16 cellular contexts compared by ENCODE assay signal in genomic region chr9:113521693-113522260, GRCh38. TPM values are rescaled to one million over a fixed set of nuclear protein-coding genes. Genes with fewer than 3 reads are reported as not detected.
DNase-seq lines count a peak whose midpoint lies in the region; ATAC-seq and TF ChIP-seq lines count a peak whose summit lies in the region.
"Had no signal": no experiment of that assay in that cellular context is flagged by ENCODE, and none has a peak within 500 bp of the region (broad histone marks: within the 10 kb centered on the region; RNA-seq: fewer than 3 reads in every experiment).

No MANE protein-coding gene starts in this region.

- ATAC-seq in gastrocnemius medialis (peak; percentile 31 to 58), HG03457 (IDR thresholded peaks at IDR 0.05; ENCODE audit: unreplicated experiment) (no peak), omental fat pad (ENCODE audit: low FRiP score) (no peak)
- ATAC-seq: stimulated activated naive B cell treated with anti-CD40 and anti-IgM and Interleukin-4, amounts not matched to agents 10 μg/mL and 1 μg/mL and 100 μg/mL, for 72 hours; WTC11 had no signal

- H3K4me2 ChIP-seq in OCI-LY1 (ENCODE audit: low read length) = peak overlapping the region; percentile 58

- TF ChIP-seq POLR2A in gastrocnemius medialis (IDR thresholded peaks at IDR 0.05) = no peak

- POLR2A ChIA-PET in MCF 10A (lab: Yijun Ruan, JAX) = no interaction called here

- no peak overlapping the region; the same call in 1 of the 2 replicates for H3K9ac ChIP-seq in OCI-LY1 (ENCODE audit: low read length)

- no peak for TF ChIP-seq CTCF in GM06990 (IDR thresholded peaks at IDR 0.05; ENCODE audit: insufficient read depth, low read length, poor library complexity, severe bottlenecking)
- no peak for TF ChIP-seq CTCF in OCI-LY1 (IDR thresholded peaks at IDR 0.05; ENCODE audit: low read length)
- TF ChIP-seq CTCF in endothelial cell (IDR thresholded peaks at IDR 0.05; ENCODE audit: unreplicated experiment) = no peak
- TF ChIP-seq CTCF in gastrocnemius medialis (IDR thresholded peaks at IDR 0.05 in 4 of 5, conservative IDR thresholded peaks at IDR 0.05 in 1 of 5) = no peak
- no peak for TF ChIP-seq CTCF in omental fat pad (IDR thresholded peaks at IDR 0.05)
- TF ChIP-seq CTCF in MCF 10A (IDR thresholded peaks at IDR 0.05; ENCODE audit: unreplicated experiment) = no peak

- H3K4me1 Mint-ChIP-seq in endothelial cell (ENCODE audit: unreplicated experiment) (peaks cover 91% of the 10 kb centered on the region), MCF 10A (ENCODE audit: insufficient read depth, unreplicated experiment) (no peaks in the 10 kb centered on the region)

- in situ Hi-C loops in gastrocnemius medialis (cut with MboI; ENCODE audit: low sequenced_read_pairs in 4 of 4) = no loop called here

- H3K27me3 Mint-ChIP-seq in endothelial cell (ENCODE audit: unreplicated experiment) (peaks cover 36% of the 10 kb centered on the region), MCF 10A (ENCODE audit: insufficient read depth, unreplicated experiment) (no peaks in the 10 kb centered on the region)
- H3K27me3 Mint-ChIP-seq: stimulated activated naive B cell treated with anti-CD40 and anti-IgM and Interleukin-4, amounts not matched to agents 10 μg/mL and 1 μg/mL and 100 μg/mL, for 72 hours had no signal

- intact Hi-C loops in gastrocnemius medialis (cut with DNase I; ENCODE audit: low total_unique reads) = no loop called here
- intact Hi-C loops in MCF 10A (cut with micrococcal nuclease) = no loop called here

- CTCF ChIA-PET in MCF 10A (lab: Yijun Ruan, JAX) = interaction anchor here (1.0 kb wide), 2 partner anchors 71 to 134 kb away, joined by 3 read pairs; no protein-coding TSS in a partner anchor

- H3K9me2 ChIP-seq in OCI-LY1 (ENCODE audit: low read depth, low read length) = no peaks in the 10 kb centered on the region

- no peaks in the 10 kb centered on the region for H3K9me3 Mint-ChIP-seq in endothelial cell (ENCODE audit: unreplicated experiment)
- no peaks in the 10 kb centered on the region for H3K9me3 Mint-ChIP-seq in MCF 10A (ENCODE audit: unreplicated experiment)
- H3K9me3 Mint-ChIP-seq: H9; stimulated activated naive B cell treated with anti-CD40 and anti-IgM and Interleukin-4, amounts not matched to agents 10 μg/mL and 1 μg/mL and 100 μg/mL, for 72 hours; WTC11 had no signal

- H3K27ac Mint-ChIP-seq in endothelial cell (ENCODE audit: unreplicated experiment) (peak overlapping the region; percentile 24), MCF 10A (ENCODE audit: low read depth, unreplicated experiment) (no peak overlapping the region)
- H3K27ac Mint-ChIP-seq: WTC11 had no signal

- peak overlapping the region; percentile 74 for H3K27ac ChIP-seq in OCI-LY1 (ENCODE audit: low read depth, low read length, poor library complexity, severe bottlenecking)
- peak overlapping the region; percentile 74 to 79 (median 76) for H3K27ac ChIP-seq in gastrocnemius medialis
- H3K27ac ChIP-seq: HL-60, SK-N-MC had no signal

- no peaks in the 10 kb centered on the region for H3K27me3 ChIP-seq in GM06990 (replicated peaks; ENCODE audit: control insufficient read depth, insufficient read depth, low read length)
- H3K27me3 ChIP-seq in OCI-LY1 (ENCODE audit: insufficient read depth, low read length) = no peaks in the 10 kb centered on the region
- H3K27me3 ChIP-seq in gastrocnemius medialis = no peaks in the 10 kb centered on the region

- no TSS peak for BruUV-seq in MCF 10A (replicated peaks; lab: Mats Ljungman, UMichigan)

- H3K36me3 Mint-ChIP-seq in endothelial cell (ENCODE audit: low read depth, unreplicated experiment) (peaks cover 66% of the 10 kb centered on the region), MCF 10A (ENCODE audit: insufficient read depth, unreplicated experiment) (no peaks in the 10 kb centered on the region)
- H3K36me3 Mint-ChIP-seq: WTC11 had no signal

- H3K9me3 ChIP-seq in OCI-LY1 (ENCODE audit: low read length) (no peaks in the 10 kb centered on the region), gastrocnemius medialis (no peaks in the 10 kb centered on the region)

- H3K4me3 ChIP-seq in GM06990 (replicated peaks; ENCODE audit: low read depth, low read length) (peak overlapping the region; percentile 21; the same call in 1 of the 2 replicates), OCI-LY1 (ENCODE audit: low read depth, low read length, poor library complexity, severe bottlenecking) (no peak overlapping the region), gastrocnemius medialis (no peak overlapping the region)
- H3K4me3 ChIP-seq: SK-N-MC had no signal

- H4K20me1 ChIP-seq in OCI-LY1 (ENCODE audit: insufficient read depth, low read length) = no peaks in the 10 kb centered on the region

- H3K4me3 Mint-ChIP-seq in endothelial cell (ENCODE audit: unreplicated experiment) = peak overlapping the region; percentile 15
- H3K4me3 Mint-ChIP-seq in MCF 10A (ENCODE audit: unreplicated experiment) = no peak overlapping the region
- H3K4me3 Mint-ChIP-seq: H9, WTC11 had no signal

- H3K36me3 ChIP-seq in GM06990 (ENCODE audit: control insufficient read depth, insufficient read depth, low read length) = peaks cover 13% of the 10 kb centered on the region
- H3K36me3 ChIP-seq in OCI-LY1 (ENCODE audit: insufficient read depth, low read length) = no peaks in the 10 kb centered on the region
- H3K36me3 ChIP-seq in gastrocnemius medialis = no peaks in the 10 kb centered on the region

- H3K4me1 ChIP-seq in OCI-LY1 (ENCODE audit: insufficient read depth, low read length, severe bottlenecking) (peaks cover 60% of the 10 kb centered on the region), gastrocnemius medialis (peaks cover 43 to 46% of the 10 kb centered on the region in 2 donors)

- no peak overlapping the region for H2AFZ ChIP-seq in OCI-LY1 (ENCODE audit: low read length)

- H3K79me2 ChIP-seq in OCI-LY1 (ENCODE audit: insufficient read depth, low read length) = no peaks in the 10 kb centered on the region

- DNase-seq in GM06990 (ENCODE audit: extremely low read depth, insufficient read length) (no peak), endothelial cell (ENCODE audit: low spot score) (no peak), gastrocnemius medialis (peak in 1 of 2 donors; percentile 30), omental fat pad (ENCODE audit: low spot score) (no peak), MCF 10A (ENCODE audit: unreplicated experiment) (no peak)
- DNase-seq: foreskin fibroblast; H9; Kasumi-1; NCI-H2081 treated with DMSO at 0.1 percent for 48 hours; stimulated activated CD4-positive, alpha-beta T cell treated with anti-CD3 and anti-CD28 coated beads, Interleukin-4, amount 100 ng/mL, for 1 hour; stimulated activated naive B cell treated with anti-CD40 and anti-IgM and Interleukin-4, amounts not matched to agents 10 μg/mL and 1 μg/mL and 100 μg/mL, for 72 hours had no signal

- 0 out of 2 replicates have a peak, but pooled peaks cover 1% of the 10 kb centered on the region for H3F3A ChIP-seq in OCI-LY1 (ENCODE audit: insufficient read depth, low read length)

RNA-seq across cellular contexts. Expression of gene RGS3, which starts 58.2 kb away (rescaled TPM):
- 474 TPM for total RNA-seq in endothelial cell (ENCODE audit: unreplicated experiment)
- total RNA-seq in gastrocnemius medialis = 10 to 100 TPM in 2 of 4 donors, 1 to 10 TPM in 2; 5.9 to 11.8 (median 9.8) TPM
- 100 to 1,000 TPM in 2 of 4 donors, 10 to 100 TPM in 2; 76.0 to 169 (median 105) TPM for total RNA-seq in omental fat pad
- total RNA-seq in MCF 10A (2022) = 32.1 and 34.8 TPM in 2 replicates

Comparison
In these comparisons a context has a peak if more than half of its experiments do, and no peak if none do; other contexts are left out.
1. ATAC-seq: peak in gastrocnemius medialis (2 of 2); none in HG03457 (single experiment) and omental fat pad (single experiment).